In the genomic region with DNA sequence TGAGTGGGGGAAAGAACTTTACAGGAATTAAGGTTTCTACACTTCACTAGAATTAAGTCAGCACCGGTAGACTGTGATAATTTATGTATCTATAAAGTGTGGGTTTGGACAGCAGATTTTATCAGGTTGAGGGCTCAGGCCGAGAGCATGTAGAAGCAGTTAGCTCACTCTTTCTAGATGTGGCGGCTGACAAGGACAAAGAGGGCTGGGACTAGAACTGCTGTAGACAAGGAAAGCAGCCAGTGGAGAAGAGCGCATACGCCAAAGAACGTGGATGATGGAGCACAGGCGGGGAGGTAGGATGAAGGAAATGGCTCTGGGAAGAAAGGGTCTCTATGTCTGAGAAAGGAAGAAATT, we compare ENCODE assay signal across 8 cellular contexts. TPM values are rescaled to one million over a fixed set of nuclear protein-coding genes. Genes with fewer than 3 reads are reported as not detected.
DNase-seq lines count a peak whose midpoint lies in the region; ATAC-seq and TF ChIP-seq lines count a peak whose summit lies in the region.

No MANE protein-coding gene starts in this region.

- peak overlapping the region; percentile 41 for H3K4ac ChIP-seq in mesendoderm (ENCODE audit: low read depth, low read length)

- H3K4me3 Mint-ChIP-seq in type B pancreatic cell = peak overlapping the region; percentile 100

- H4K8ac ChIP-seq in mesendoderm (ENCODE audit: low read depth, low read length) = peak overlapping the region; percentile 97

- no peak overlapping the region for H2AK5ac ChIP-seq in mesendoderm (ENCODE audit: low read length)

- H3K4me1 ChIP-seq in RWPE2 (ENCODE audit: insufficient read depth, poor library complexity, severe bottlenecking) = peaks cover 13% of the 10 kb centered on the region
- peaks cover 6% of the 10 kb centered on the region for H3K4me1 ChIP-seq in colonic mucosa
- H3K4me1 ChIP-seq in mesendoderm (ENCODE audit: control insufficient read depth, low read depth, low read length) = peaks cover 1% of the 10 kb centered on the region

- H4K5ac ChIP-seq in mesendoderm (ENCODE audit: low read length) = peak overlapping the region; percentile 84

- in situ Hi-C loops in G401 (cut with HindIII; ENCODE audit: low sequenced_read_pairs) = no loop called here

- H3K9ac ChIP-seq in colonic mucosa (ENCODE audit: low read depth in 2 of 2, low read length in 2 of 2) = peak overlapping the region; percentile 86 to 96
- H3K9ac ChIP-seq in mesendoderm (ENCODE audit: low read length) = peak overlapping the region; percentile 67

- TF ChIP-seq CTCF in GM12864 (IDR thresholded peaks at IDR 0.05; ENCODE audit: low read depth, low read length, missing control alignments) (no peak), RWPE2 (IDR thresholded peaks at IDR 0.05; ENCODE audit: poor library complexity, severe bottlenecking) (no peak), colonic mucosa (IDR thresholded peaks at IDR 0.05) (no peak), type B pancreatic cell (conservative IDR thresholded peaks at IDR 0.05) (no peak)

- peaks cover 15% of the 10 kb centered on the region for H3K36me3 Mint-ChIP-seq in type B pancreatic cell

- H3K27me3 Mint-ChIP-seq in type B pancreatic cell = no peaks in the 10 kb centered on the region

- DNase-seq in GM12864 (ENCODE audit: low read depth) (no peak), RWPE2 (ENCODE audit: low spot score) (no peak), colonic mucosa (no peak), mesendoderm (no peak), type B pancreatic cell (ENCODE audit: extremely low spot score, unreplicated experiment) (no peak), 8988T (no peak), G401 (ENCODE audit: low spot score) (no peak)

- H3K4me2 ChIP-seq in mesendoderm (ENCODE audit: low read length) = peak overlapping the region; percentile 42

- WGBS in mesendoderm (ENCODE audit: extremely low coverage, insufficient coverage, low lambda C conversion rate) = no CpG with 5 or more reads among the region's 7 CpGs

- H3K23ac ChIP-seq in mesendoderm (ENCODE audit: low read length) = no peak overlapping the region

- H3K4me1 Mint-ChIP-seq in type B pancreatic cell (ENCODE audit: unreplicated experiment) = peaks cover 26% of the 10 kb centered on the region

- H3K27ac Mint-ChIP-seq in type B pancreatic cell = peak overlapping the region; percentile 99

- H3K4me3 ChIP-seq in GM12864 (ENCODE audit: low read depth, low read length) = peak overlapping the region; percentile 65
- peak overlapping the region; percentile 75 for H3K4me3 ChIP-seq in RWPE2 (ENCODE audit: severe bottlenecking)
- H3K4me3 ChIP-seq in colonic mucosa = peak overlapping the region; percentile 97
- peak overlapping the region; percentile 13 for H3K4me3 ChIP-seq in mesendoderm (ENCODE audit: low read length)

- no peak overlapping the region for H3K27ac ChIP-seq in RWPE2 (ENCODE audit: poor library complexity, severe bottlenecking)
- H3K27ac ChIP-seq in colonic mucosa = peak overlapping the region; percentile 80
- H3K27ac ChIP-seq in mesendoderm (ENCODE audit: low read depth, low read length) = no peak overlapping the region

- no peak overlapping the region for H2BK5ac ChIP-seq in mesendoderm (ENCODE audit: low read length)

- H2BK120ac ChIP-seq in mesendoderm (ENCODE audit: low read depth, low read length) = no peak overlapping the region

- no peaks in the 10 kb centered on the region for H3K27me3 ChIP-seq in RWPE2 (ENCODE audit: insufficient read depth, poor library complexity, severe bottlenecking)
- no peaks in the 10 kb centered on the region for H3K27me3 ChIP-seq in colonic mucosa
- no peaks in the 10 kb centered on the region for H3K27me3 ChIP-seq in mesendoderm (ENCODE audit: insufficient read depth, low read length, poor library complexity)

- H3K79me1 ChIP-seq in mesendoderm (ENCODE audit: low read length) = no peaks in the 10 kb centered on the region

- H3K36me3 ChIP-seq in RWPE2 (ENCODE audit: low read depth) = peaks cover 28% of the 10 kb centered on the region
- no peaks in the 10 kb centered on the region for H3K36me3 ChIP-seq in colonic mucosa
- no peaks in the 10 kb centered on the region for H3K36me3 ChIP-seq in mesendoderm (ENCODE audit: control insufficient read depth, insufficient read depth, low read length)

- H2BK15ac ChIP-seq in mesendoderm (replicated peaks; ENCODE audit: low read depth) = no peak overlapping the region

- H3K56ac ChIP-seq in mesendoderm (ENCODE audit: low read length) = peak overlapping the region; percentile 86

- peaks cover 10% of the 10 kb centered on the region for H3K79me2 ChIP-seq in mesendoderm (ENCODE audit: control insufficient read depth, insufficient read depth, low read length)

- ATAC-seq in HG02678 (IDR thresholded peaks at IDR 0.05; ENCODE audit: unreplicated experiment) = peak; percentile 7
- ATAC-seq in RWPE2 (ENCODE audit: low read depth) = peak; percentile 26; the same call in 2 of the 3 replicates

- H3K9me3 Mint-ChIP-seq in type B pancreatic cell = no peaks in the 10 kb centered on the region

- no peak overlapping the region for H3K18ac ChIP-seq in mesendoderm (ENCODE audit: low read length)

- H3K9me3 ChIP-seq in RWPE2 (ENCODE audit: severe bottlenecking) = no peaks in the 10 kb centered on the region
- H3K9me3 ChIP-seq in colonic mucosa = no peaks in the 10 kb centered on the region

- intact Hi-C loops in colonic mucosa (cut with DNase I) = loop anchor here (10.0 kb wide), 1 partner anchor 132 kb away; no protein-coding TSS in a partner anchor

RNA-seq across cellular contexts. Expression of gene GOSR1, which starts 0.5 kb away (rescaled TPM):
- total RNA-seq in colonic mucosa (10 to 100 TPM; 48.7 to 53.9 TPM), type B pancreatic cell (ENCODE audit: low replicate concordance) (53.2 and 61.6 TPM in 2 replicates)
- 34.3 TPM for polyA plus RNA-seq in mesendoderm (2013, experiment 1 of 2)
- 33.4 TPM for polyA plus RNA-seq in mesendoderm (2013, experiment 2 of 2)
- total RNA-seq in G401 (2014; rRNA removed; shearing (Covaris generic)) = 16.5 and 33.9 TPM in 2 replicates

Comparison
In these comparisons a context has a peak if more than half of its experiments do, and no peak if none do; other contexts are left out.
1. H3K4me3 ChIP-seq: peak in every context shown above with its lines; median percentile 97 in colonic mucosa; 75 in RWPE2; 65 in GM12864; 13 in mesendoderm.